In the genomic region with DNA sequence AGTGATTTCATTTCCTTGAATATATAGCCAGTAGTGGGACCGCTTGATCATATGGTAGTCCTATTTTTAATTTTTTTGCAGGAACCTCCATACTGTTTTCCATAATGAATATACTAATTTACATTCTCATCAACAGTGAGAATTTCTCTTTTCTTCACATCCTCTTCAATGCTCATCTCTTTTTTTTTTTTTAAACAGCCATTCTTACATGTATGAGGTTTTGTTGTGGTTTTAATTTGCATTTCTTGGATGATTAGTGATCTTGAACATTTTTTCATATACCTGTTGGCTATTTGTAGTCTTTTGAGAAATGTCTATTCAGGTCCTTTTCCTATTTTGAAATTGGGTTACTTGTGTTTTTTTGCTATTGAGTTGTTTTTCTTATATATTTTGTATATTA, we compare ENCODE assay signal across 15 cellular contexts.
DNase-seq lines count a peak whose midpoint lies in the region; ATAC-seq and TF ChIP-seq lines count a peak whose summit lies in the region.
"Had no signal": no experiment of that assay in that cellular context is flagged by ENCODE, and none has a peak within 500 bp of the region (broad histone marks: within the 10 kb centered on the region; RNA-seq: fewer than 3 reads in every experiment).

No MANE protein-coding gene starts in this region.

- intact Hi-C loops in esophagus squamous epithelium (cut with DNase I) (loop anchor here (10.0 kb wide), 1 partner anchor 315 kb away; no protein-coding TSS in a partner anchor), spleen (cut with DNase I; ENCODE audit: low total_unique reads) (loop anchor here (10.0 kb wide), 1 partner anchor 445 kb away; the partner anchor contains the start of gene PPID)

- peak; percentile 55 for ATAC-seq in GM18873 (IDR thresholded peaks at IDR 0.05; ENCODE audit: low FRiP score, unreplicated experiment)
- peak; percentile 52 for ATAC-seq in GM21576 (IDR thresholded peaks at IDR 0.05; ENCODE audit: unreplicated experiment)
- peak; percentile 73 for ATAC-seq in HG03060 (IDR thresholded peaks at IDR 0.05; ENCODE audit: low read depth, unreplicated experiment)
- ATAC-seq: activated CD8-positive, alpha-beta T cell treated with anti-CD3 and anti-CD28 coated beads, Interleukin-2, amount 10 ng/mL, durations not matched to agents 7 days and 5 days; sciatic nerve had no signal

- H3K9me3 ChIP-seq in esophagus squamous epithelium: no peaks in the 10 kb centered on the region
- H3K9me3 ChIP-seq in spleen: no peaks in the 10 kb centered on the region
- H3K9me3 ChIP-seq: left ventricle myocardium inferior had no signal

- H3K4me3 ChIP-seq in esophagus squamous epithelium: no peak overlapping the region
- H3K4me3 ChIP-seq in spleen: no peak overlapping the region
- H3K4me3 ChIP-seq: hepatocyte, left ventricle myocardium inferior had no signal

- no peak for TF ChIP-seq CTCF in esophagus squamous epithelium (IDR thresholded peaks at IDR 0.05)
- TF ChIP-seq CTCF in spleen (IDR thresholded peaks at IDR 0.05 in 8 of 11, conservative IDR thresholded peaks at IDR 0.05 in 3 of 11): no peak

- 95 to 96% methylated on average over 1 of the region's 1 CpG for WGBS in esophagus squamous epithelium, 2 donors
- 85 to 98% (median 95%) methylated on average over 1 of the region's 1 CpG for WGBS in spleen, 5 donors

- TF ChIP-seq POLR2A in esophagus squamous epithelium (IDR thresholded peaks at IDR 0.05) (no peak), spleen (IDR thresholded peaks at IDR 0.05) (no peak)

- peaks cover 0 to 21% (median 0%) of the 10 kb centered on the region in 3 donors for H3K4me1 ChIP-seq in esophagus squamous epithelium
- peaks cover 0 to 63% (median 26%) of the 10 kb centered on the region in 6 donors for H3K4me1 ChIP-seq in spleen

- H3K27ac ChIP-seq in esophagus squamous epithelium (no peak overlapping the region), spleen (no peak overlapping the region)
- H3K27ac ChIP-seq: hepatocyte, left ventricle myocardium inferior had no signal

- DNase-seq in NAMALWA (ENCODE audit: low spot score) (peak; percentile 48), GM19240 (ENCODE audit: insufficient read length, low spot score) (no peak), esophagus squamous epithelium (lab: John Stamatoyannopoulos, UW) (no peak), spleen (no peak)
- no peak for DNase-seq in activated naive CD4-positive, alpha-beta T cell (lab: John Stamatoyannopoulos, UW)
- DNase-seq: activated CD8-positive, alpha-beta T cell treated with anti-CD3 and anti-CD28 coated beads, Interleukin-2, amount 10 ng/mL, durations not matched to agents 7 days and 5 days; left ventricle myocardium inferior; NCI-H226; nephron progenitor cell; T-helper 2 cell had no signal

- H3K27me3 ChIP-seq in esophagus squamous epithelium: no peaks in the 10 kb centered on the region
- no peaks in the 10 kb centered on the region for H3K27me3 ChIP-seq in spleen (replicated peaks in 1 of 7)
- H3K27me3 ChIP-seq: hepatocyte had no signal

- no peaks in the 10 kb centered on the region for H3K36me3 ChIP-seq in esophagus squamous epithelium
- H3K36me3 ChIP-seq in spleen: no peaks in the 10 kb centered on the region
- H3K36me3 ChIP-seq: left ventricle myocardium inferior had no signal
